ENCODE assay signal across 24 cellular contexts in the genomic region with DNA sequence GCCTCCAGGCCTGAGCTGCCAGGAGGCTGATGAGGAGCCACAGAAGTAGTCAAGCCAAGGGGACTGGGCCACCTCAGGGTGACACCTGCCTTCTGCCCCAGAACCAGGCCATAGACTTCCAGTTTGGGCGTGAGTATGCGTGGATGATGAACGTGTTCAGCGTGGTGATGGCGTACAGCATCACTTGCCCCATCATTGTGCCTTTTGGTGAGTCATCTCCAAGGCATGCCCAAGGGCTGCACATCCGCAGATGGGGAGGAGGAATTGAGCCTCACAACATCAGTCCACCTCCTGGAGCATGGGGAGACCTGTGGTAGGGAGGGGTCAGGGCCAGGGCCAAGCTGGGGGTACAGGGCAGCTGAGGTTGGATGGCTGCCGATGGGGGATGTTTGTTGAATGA. TPM values are rescaled to one million over a fixed set of nuclear protein-coding genes. Genes with fewer than 3 reads are reported as not detected.
"Had no signal": no experiment of that assay in that cellular context is flagged by ENCODE, and none has a peak within 500 bp of the region (broad histone marks: within the 10 kb centered on the region; RNA-seq: fewer than 3 reads in every experiment).

No MANE protein-coding gene starts in this region.

- H3K4me1 ChIP-seq: esophagus muscularis mucosa, psoas muscle, tibial artery, uterus had no signal

- H3K27me3 ChIP-seq: cardiac muscle cell, tibial artery, uterus had no signal

- H3K4me3 ChIP-seq: cardiac muscle cell, esophagus muscularis mucosa, mucosa of descending colon, psoas muscle, tibial artery, uterus had no signal

- H3K27ac ChIP-seq: cardiac muscle cell, esophagus muscularis mucosa, psoas muscle, tibial artery, uterus had no signal

- DNase-seq: activated CD4-positive, alpha-beta T cell treated with anti-CD3 and anti-CD28 coated beads, Interleukin-2, amount 10 ng/mL, durations not matched to agents 24 days and 14 days; activated CD8-positive, alpha-beta memory T cell treated with anti-CD3 and anti-CD28 coated beads, Interleukin-2, amount 50 U/mL, for 48 hours; activated effector memory CD4-positive, alpha-beta T cell treated with anti-CD3 and anti-CD28 coated beads, Interleukin-2, amount 50 U/mL, for 16 hours; activated T-cell treated with anti-CD3 and anti-CD28 coated beads, Interleukin-2, amount 50 U/mL, for 48 hours; effector CD8-positive, alpha-beta T cell; kidney; left ventricle myocardium superior; mucosa of descending colon; naive B cell; right cardiac atrium; stimulated activated CD4-positive, alpha-beta T cell treated with anti-CD3 and anti-CD28 coated beads, Interleukin-2, amount 100 ng/mL, for 24 hours; stimulated activated naive CD8-positive, alpha-beta T cell treated with anti-CD3 and anti-CD28 coated beads, Interleukin-15, Interleukin-2, amounts not matched to agents 100 U/mL and 50 U/mL, for 24 hours; substantia nigra; T-cell; tibial artery; uterus had no signal

- ATAC-seq: left ventricle myocardium superior; mucosa of descending colon; psoas muscle; right cardiac atrium; stimulated activated naive CD8-positive, alpha-beta T cell treated with anti-CD3 and anti-CD28 coated beads, Interleukin-15, Interleukin-2, amounts not matched to agents 100 U/mL and 50 U/mL, for 24 hours; T-cell had no signal

RNA-seq across cellular contexts. Expression of gene NGB, which starts 22.3 kb away (rescaled TPM):
- total RNA-seq: activated CD4-positive, alpha-beta T cell treated with anti-CD3 and anti-CD28 coated beads, Interleukin-2, amount 10 ng/mL, durations not matched to agents 24 days and 14 days; chondrocyte; fibroblast of villous mesenchyme; kidney; left ventricle myocardium superior; neural crest cell; osteocyte; psoas muscle; right cardiac atrium; skeletal muscle tissue; T-cell; uterus had no signal
- polyA plus RNA-seq: cardiac muscle cell, right cardiac atrium had no signal
